ENCODE assay signal across 8 cellular contexts in the genomic region with DNA sequence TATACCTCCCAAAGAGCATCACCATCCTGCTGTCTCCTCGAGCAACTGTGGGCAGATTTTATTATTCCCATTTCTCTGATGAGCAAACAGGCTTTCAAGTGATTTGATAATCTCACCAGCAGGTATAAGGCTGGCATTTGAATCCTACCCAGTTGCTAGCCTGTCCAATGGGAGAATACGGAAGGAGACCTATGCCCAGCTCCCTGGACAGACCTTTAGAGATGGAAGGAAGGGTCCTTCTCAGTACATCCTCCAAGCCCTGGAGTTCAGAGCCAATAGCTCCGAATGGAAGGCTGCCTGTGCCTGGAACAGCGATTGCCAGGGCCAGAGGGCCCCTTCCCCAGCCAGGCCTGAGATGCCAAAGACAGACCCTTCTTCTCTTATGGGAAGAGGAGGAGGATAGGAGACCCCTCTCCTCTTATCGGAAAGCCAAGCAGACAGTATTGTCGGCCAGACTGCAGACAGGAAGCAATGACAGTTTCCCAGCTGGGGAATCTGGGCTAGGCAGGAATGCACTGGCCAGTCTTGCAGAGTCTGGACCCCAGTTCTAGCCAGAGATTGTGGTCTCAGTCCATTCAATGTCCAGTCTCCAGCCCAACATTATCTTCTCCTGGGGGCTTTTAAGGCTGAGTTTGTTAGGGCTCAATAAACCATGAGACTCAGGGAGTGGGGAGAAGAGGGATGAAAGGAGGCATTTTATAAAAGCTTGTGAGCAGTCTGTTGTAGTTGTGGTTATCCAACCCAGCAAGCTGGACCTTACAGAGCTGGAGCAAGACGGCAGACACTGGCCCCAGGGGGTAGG. TPM values are rescaled to one million over a fixed set of nuclear protein-coding genes. Genes with fewer than 3 reads are reported as not detected.
DNase-seq lines count a peak whose midpoint lies in the region; ATAC-seq and TF ChIP-seq lines count a peak whose summit lies in the region.

No MANE protein-coding gene starts in this region.

- no peaks in the 10 kb centered on the region for H3K9me3 ChIP-seq in body of pancreas
- H3K9me3 ChIP-seq in tibial artery, result no peaks in the 10 kb centered on the region

- ATAC-seq in activated CD8-positive, alpha-beta memory T cell treated with anti-CD3 and anti-CD28 coated beads, Interleukin-2, amount 10 ng/mL, durations not matched to agents 7 days and 5 days, result no peak
- ATAC-seq in body of pancreas (no peak), GM21526 (IDR thresholded peaks at IDR 0.05; ENCODE audit: low FRiP score, unreplicated experiment) (no peak), GM18519 (IDR thresholded peaks at IDR 0.05; ENCODE audit: low FRiP score, unreplicated experiment) (no peak)

- H3K27me3 ChIP-seq in body of pancreas (no peaks in the 10 kb centered on the region), tibial artery (no peaks in the 10 kb centered on the region)

- CTCF ChIA-PET in activated CD8-positive, alpha-beta memory T cell treated with anti-CD3 and anti-CD28 coated beads, Interleukin-2, amount 10 ng/mL, durations not matched to agents 7 days and 5 days (lab: Charles Lee), result interaction anchor here (1.2 to 4.8 kb wide), 6 partner anchors 12 to 145 kb away, joined by 3 to 43 read pairs (median 4); no protein-coding TSS in a partner anchor

- no peak overlapping the region for H3K27ac Mint-ChIP-seq in activated CD8-positive, alpha-beta memory T cell treated with anti-CD3 and anti-CD28 coated beads, Interleukin-2, amount 10 ng/mL, durations not matched to agents 7 days and 5 days

- TF ChIP-seq CTCF in body of pancreas (IDR thresholded peaks at IDR 0.05), result no peak
- no peak for TF ChIP-seq CTCF in lower leg skin (IDR thresholded peaks at IDR 0.05)
- TF ChIP-seq CTCF in tibial artery (IDR thresholded peaks at IDR 0.05), result no peak

- H3K36me3 Mint-ChIP-seq in activated CD8-positive, alpha-beta memory T cell treated with anti-CD3 and anti-CD28 coated beads, Interleukin-2, amount 10 ng/mL, durations not matched to agents 7 days and 5 days, result peaks cover 5% of the 10 kb centered on the region

- intact Hi-C loops in body of pancreas (cut with DNase I), result loop anchor here (10.0 kb wide), 1 partner anchor 50 kb away; a partner anchor contains a TSS
- intact Hi-C loops in lower leg skin (cut with DNase I; ENCODE audit: low total_unique reads), result no loop called here
- intact Hi-C loops in tibial artery (cut with DNase I; ENCODE audit: low total_unique reads), result loop anchor here (5.0 kb wide), 1 partner anchor 42 kb away; no protein-coding TSS in a partner anchor

- no peaks in the 10 kb centered on the region for H3K9me3 Mint-ChIP-seq in activated CD8-positive, alpha-beta memory T cell treated with anti-CD3 and anti-CD28 coated beads, Interleukin-2, amount 10 ng/mL, durations not matched to agents 7 days and 5 days (ENCODE audit: low read depth)

- peak overlapping the region; percentile 78 for H3K4me3 Mint-ChIP-seq in activated CD8-positive, alpha-beta memory T cell treated with anti-CD3 and anti-CD28 coated beads, Interleukin-2, amount 10 ng/mL, durations not matched to agents 7 days and 5 days

- H3K36me3 ChIP-seq in body of pancreas (replicated peaks in 1 of 2; ENCODE audit: insufficient read depth in 1 of 2, low read depth in 2 of 2), result no peaks in the 10 kb centered on the region
- H3K36me3 ChIP-seq in tibial artery, result no peaks in the 10 kb centered on the region

- 4 to 15% methylated on average over 7 of the region's 7 CpGs for WGBS in body of pancreas, 2 donors
- 8 to 16% methylated on average over 7 of the region's 7 CpGs for whole genome bisulfite sequencing in lower leg skin, 2 donors

- peaks cover 69% of the 10 kb centered on the region for H3K4me1 Mint-ChIP-seq in activated CD8-positive, alpha-beta memory T cell treated with anti-CD3 and anti-CD28 coated beads, Interleukin-2, amount 10 ng/mL, durations not matched to agents 7 days and 5 days

- peaks cover 66% of the 10 kb centered on the region for H3K4me1 ChIP-seq in body of pancreas
- H3K4me1 ChIP-seq in tibial artery, result peaks cover 0 to 61% (median 50%) of the 10 kb centered on the region in 4 donors

- no peak for TF ChIP-seq POLR2A in body of pancreas (IDR thresholded peaks at IDR 0.05)
- TF ChIP-seq POLR2A in lower leg skin (IDR thresholded peaks at IDR 0.05), result no peak

- H3K27ac ChIP-seq in body of pancreas, result peak overlapping the region in 3 of 4 donors; percentile 77 to 87 (median 84)
- peak overlapping the region; percentile 94 to 98 for H3K27ac ChIP-seq in tibial artery

- H3K4me3 ChIP-seq in body of pancreas, result peak overlapping the region; percentile 22 to 76
- H3K4me3 ChIP-seq in lower leg skin (ENCODE audit: low read depth, poor library complexity, severe bottlenecking), result peak overlapping the region; percentile 61
- H3K4me3 ChIP-seq in tibial artery, result peak overlapping the region; percentile 71 to 81

- peaks cover 31% of the 10 kb centered on the region for H3K27me3 Mint-ChIP-seq in activated CD8-positive, alpha-beta memory T cell treated with anti-CD3 and anti-CD28 coated beads, Interleukin-2, amount 10 ng/mL, durations not matched to agents 7 days and 5 days

- DNase-seq in activated CD8-positive, alpha-beta memory T cell treated with anti-CD3 and anti-CD28 coated beads, Interleukin-2, amount 10 ng/mL, durations not matched to agents 7 days and 5 days, result no peak
- DNase-seq in activated CD8-positive, alpha-beta memory T cell treated with anti-CD3 and anti-CD28 coated beads, Interleukin-2, amount 50 U/mL, for 48 hours, result no peak
- DNase-seq in body of pancreas, result no peak
- DNase-seq in lower leg skin (ENCODE audit: low spot score in 2 of 2), result no peak
- DNase-seq in tibial artery, result no peak
- DNase-seq in NCI-H2171 treated with DMSO at 0.1 percent for 48 hours (lab: John Stamatoyannopoulos, UW), result no peak

RNA-seq across cellular contexts. Expression of a gene that starts 2.0 kb away (rescaled TPM):
- 10 to 100 TPM; 12.5 to 13.7 TPM for total RNA-seq in activated CD8-positive, alpha-beta memory T cell treated with anti-CD3 and anti-CD28 coated beads, Interleukin-2, amount 10 ng/mL, durations not matched to agents 7 days and 5 days
- total RNA-seq in body of pancreas, result 100 to 1,000 TPM in 1 of 2 donors, 10 to 100 TPM in 1; 23.1 to 219 TPM
- total RNA-seq in lower leg skin, result 100 to 1,000 TPM; 317 to 562 (median 451) TPM

RNA-seq across cellular contexts. Expression of a gene that starts 52.1 kb away (rescaled TPM):
- 1 to 10 TPM; 4.5 to 5.8 TPM for total RNA-seq in activated CD8-positive, alpha-beta memory T cell treated with anti-CD3 and anti-CD28 coated beads, Interleukin-2, amount 10 ng/mL, durations not matched to agents 7 days and 5 days
- total RNA-seq in body of pancreas (10 to 100 TPM in 1 of 2 donors, 1 to 10 TPM in 1; 4.7 to 15.5 TPM), lower leg skin (10 to 100 TPM; 16.5 to 25.8 (median 22.1) TPM)
